ENCODE assay signal across 8 cellular contexts in genomic region chr16:397736-398332, GRCh38. TPM values are rescaled to one million over a fixed set of nuclear protein-coding genes. Genes with fewer than 3 reads are reported as not detected.
DNase-seq lines count a peak whose midpoint lies in the region; ATAC-seq and TF ChIP-seq lines count a peak whose summit lies in the region.

No MANE protein-coding gene starts in this region.

- peak overlapping the region; percentile 35 for H3K4me3 ChIP-seq in AG09309 (ENCODE audit: control insufficient read depth, low read depth, low read length)

- no peaks in the 10 kb centered on the region for H3K27me3 Mint-ChIP-seq in effector memory CD8-positive, alpha-beta T cell
- H3K27me3 Mint-ChIP-seq in mesothelial cell of epicardium (ENCODE audit: low read depth) (no peaks in the 10 kb centered on the region), type B pancreatic cell (no peaks in the 10 kb centered on the region)

- peak overlapping the region; percentile 58 to 85 for H3K4me3 Mint-ChIP-seq in effector memory CD8-positive, alpha-beta T cell
- H3K4me3 Mint-ChIP-seq in mesothelial cell of epicardium (peak overlapping the region; percentile 58), type B pancreatic cell (peak overlapping the region; percentile 80)

- TF ChIP-seq CTCF in AG09309 (IDR thresholded peaks at IDR 0.05; ENCODE audit: control insufficient read depth, insufficient read depth, low read depth, low read length, missing control alignments) (peak; percentile 50), GM20000 (IDR thresholded peaks at IDR 0.05; ENCODE audit: extremely low read depth, missing control alignments) (no peak), mesothelial cell of epicardium (IDR thresholded peaks at IDR 0.05; ENCODE audit: unreplicated experiment) (peak; percentile 26), type B pancreatic cell (conservative IDR thresholded peaks at IDR 0.05) (peak; percentile 70)

- ATAC-seq in effector memory CD8-positive, alpha-beta T cell (replicated peaks), result no peak

- DNase-seq in AG09309 (ENCODE audit: low read depth) (no peak), GM20000 (ENCODE audit: low spot score) (peak; percentile 78), T1000 (lab: John Stamatoyannopoulos, UW) (peak; percentile 74), mesothelial cell of epicardium (ENCODE audit: low spot score in 2 of 2, unreplicated experiment in 2 of 2) (peak; percentile 78 to 81), type B pancreatic cell (ENCODE audit: extremely low spot score, unreplicated experiment) (no peak), cortex of kidney (lab: John Stamatoyannopoulos, UW) (no peak)
- DNase-seq in effector memory CD8-positive, alpha-beta T cell, result no peak
- no peak for DNase-seq in effector CD4-positive, alpha-beta T cell

- H3K4me1 Mint-ChIP-seq in effector memory CD8-positive, alpha-beta T cell (ENCODE audit: low read depth in 2 of 2), result peaks cover 5 to 21% of the 10 kb centered on the region in 2 donors
- H3K4me1 Mint-ChIP-seq in mesothelial cell of epicardium (peaks cover 23% of the 10 kb centered on the region), type B pancreatic cell (ENCODE audit: unreplicated experiment) (peaks cover 12% of the 10 kb centered on the region)

- peak overlapping the region in 1 of 2 donors; percentile 60 for H3K27ac Mint-ChIP-seq in effector memory CD8-positive, alpha-beta T cell
- H3K27ac Mint-ChIP-seq in mesothelial cell of epicardium, result peak overlapping the region; percentile 90
- H3K27ac Mint-ChIP-seq in type B pancreatic cell, result peak overlapping the region; percentile 72

- H3K9me3 Mint-ChIP-seq in effector memory CD8-positive, alpha-beta T cell, result no peaks in the 10 kb centered on the region
- H3K9me3 Mint-ChIP-seq in mesothelial cell of epicardium (no peaks in the 10 kb centered on the region), type B pancreatic cell (no peaks in the 10 kb centered on the region)

- H3K36me3 Mint-ChIP-seq in effector memory CD8-positive, alpha-beta T cell (ENCODE audit: insufficient read depth), result peaks cover 38% of the 10 kb centered on the region
- H3K36me3 Mint-ChIP-seq in mesothelial cell of epicardium, result peaks cover 2% of the 10 kb centered on the region
- no peaks in the 10 kb centered on the region for H3K36me3 Mint-ChIP-seq in type B pancreatic cell

RNA-seq across cellular contexts. Expression of gene NME4, which starts 0.8 kb away (rescaled TPM):
- total RNA-seq in mesothelial cell of epicardium (252 to 258 TPM (median 253 TPM) in 3 replicates), type B pancreatic cell (ENCODE audit: low replicate concordance) (72.8 and 166 TPM in 2 replicates)

RNA-seq across cellular contexts. Expression of gene DECR2, which starts 3.9 kb away (rescaled TPM):
- total RNA-seq in mesothelial cell of epicardium, result 29.3 to 35.4 TPM (median 31.2 TPM) in 3 replicates
- total RNA-seq in type B pancreatic cell (ENCODE audit: low replicate concordance), result 21.5 and 22.1 TPM in 2 replicates

RNA-seq across cellular contexts. Expression of gene PGAP6, which starts 16.1 kb away (rescaled TPM):
- total RNA-seq in mesothelial cell of epicardium (48.6 to 51.4 TPM (median 49.0 TPM) in 3 replicates), type B pancreatic cell (ENCODE audit: low replicate concordance) (56.0 and 71.1 TPM in 2 replicates)

RNA-seq across cellular contexts. Expression of gene MRPL28, which starts 27.5 kb away (rescaled TPM):
- total RNA-seq in mesothelial cell of epicardium (75.3 to 75.9 TPM (median 75.9 TPM) in 3 replicates), type B pancreatic cell (ENCODE audit: low replicate concordance) (69.6 and 75.3 TPM in 2 replicates)

RNA-seq across cellular contexts. Expression of gene RAB11FIP3, which starts 27.6 kb away (rescaled TPM):
- total RNA-seq in mesothelial cell of epicardium, result 53.9 to 68.8 TPM (median 59.7 TPM) in 3 replicates
- total RNA-seq in type B pancreatic cell (ENCODE audit: low replicate concordance), result 43.4 and 52.1 TPM in 2 replicates

Comparison
In these comparisons a context has a peak if more than half of its experiments do, and no peak if none do; other contexts are left out.
1. DNase-seq: peak in GM20000 (single experiment), T1000 (single experiment) and mesothelial cell of epicardium (2 of 2); none in AG09309 (single experiment), effector memory CD8-positive, alpha-beta T cell (0 of 3), type B pancreatic cell (single experiment), effector CD4-positive, alpha-beta T cell (single experiment) and cortex of kidney (single experiment).
2. Peak in every context shown above with its lines, with median percentiles within 50 percentile points of each other: H3K4me3 Mint-ChIP-seq.